Comparison of ENCODE assay signal across 1 cellular context in genomic region chr10:108275895-108276685, GRCh38.
TF ChIP-seq lines count a peak whose summit lies in the region.

No MANE protein-coding gene starts in this region.

TF ChIP-seq in SK-N-SH treated with all-trans-retinoic acid at 6 μM for 48 hours, 23 proteins besides CTCF, POLR2A, EP300 and RAD21 (continued from another document):
- TF ChIP-seq, protein P1, sequence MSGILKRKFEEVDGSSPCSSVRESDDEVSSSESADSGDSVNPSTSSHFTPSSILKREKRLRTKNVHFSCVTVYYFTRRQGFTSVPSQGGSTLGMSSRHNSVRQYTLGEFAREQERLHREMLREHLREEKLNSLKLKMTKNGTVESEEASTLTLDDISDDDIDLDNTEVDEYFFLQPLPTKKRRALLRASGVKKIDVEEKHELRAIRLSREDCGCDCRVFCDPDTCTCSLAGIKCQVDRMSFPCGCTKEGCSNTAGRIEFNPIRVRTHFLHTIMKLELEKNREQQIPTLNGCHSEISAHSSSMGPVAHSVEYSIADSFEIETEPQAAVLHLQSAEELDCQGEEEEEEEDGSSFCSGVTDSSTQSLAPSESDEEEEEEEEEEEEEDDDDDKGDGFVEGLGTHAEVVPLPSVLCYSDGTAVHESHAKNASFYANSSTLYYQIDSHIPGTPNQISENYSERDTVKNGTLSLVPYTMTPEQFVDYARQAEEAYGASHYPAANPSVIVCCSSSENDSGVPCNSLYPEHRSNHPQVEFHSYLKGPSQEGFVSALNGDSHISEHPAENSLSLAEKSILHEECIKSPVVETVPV (CRISPR knock-in tag; IDR thresholded peaks at IDR 0.05) = no peak
- TF ChIP-seq ESRRG (CRISPR knock-in tag; IDR thresholded peaks at IDR 0.05) (no peak), OSR1 (CRISPR knock-in tag; IDR thresholded peaks at IDR 0.05) (no peak)
